In genomic region chr2:41720702-41721344, GRCh38 we compare ENCODE assay signal across 11 cellular contexts.
DNase-seq lines count a peak whose midpoint lies in the region; ATAC-seq, FAIRE-seq and TF ChIP-seq lines count a peak whose summit lies in the region.
"Had no signal": no experiment of that assay in that cellular context is flagged by ENCODE, and none has a peak within 500 bp of the region (broad histone marks: within the 10 kb centered on the region; RNA-seq: fewer than 3 reads in every experiment).

No MANE protein-coding gene starts in this region.

- peak overlapping the region; percentile 17 for H3K4me3 ChIP-seq in upper lobe of right lung
- H3K4me3 ChIP-seq in PC-3 (ENCODE audit: low read length) = no peak overlapping the region
- H3K4me3 ChIP-seq: MG63 had no signal

- peaks cover 18% of the 10 kb centered on the region for H3K4me1 Mint-ChIP-seq in activated CD8-positive, alpha-beta memory T cell treated with anti-CD3 and anti-CD28 coated beads, Interleukin-2, amount 10 ng/mL, durations not matched to agents 7 days and 5 days
- peaks cover 5 to 8% of the 10 kb centered on the region in 2 donors for H3K4me1 Mint-ChIP-seq in effector memory CD8-positive, alpha-beta T cell (ENCODE audit: low read depth in 2 of 2)

- no peak overlapping the region for H3K4me3 Mint-ChIP-seq in activated CD8-positive, alpha-beta memory T cell treated with anti-CD3 and anti-CD28 coated beads, Interleukin-2, amount 10 ng/mL, durations not matched to agents 7 days and 5 days
- peak overlapping the region in 1 of 2 donors; percentile 19 for H3K4me3 Mint-ChIP-seq in effector memory CD8-positive, alpha-beta T cell
- H3K4me3 Mint-ChIP-seq: T-helper 1 cell treated with Interleukin-12 subunit alpha and Interleukin-12 subunit beta and Interleukin-4 antibody, amounts not matched to agents 30 μg/mL and 1 μg/mL, for 36 hours had no signal

- FAIRE-seq in D721Med (lab: Jason Lieb, UNC) = no peak

- H3K4me2 ChIP-seq in PC-3 (ENCODE audit: low read length) = no peak overlapping the region

- BruUV-seq in PC-3 (replicated peaks; lab: Mats Ljungman, UMichigan) = no TSS peak

- H3K9me3 ChIP-seq in upper lobe of right lung = no peaks in the 10 kb centered on the region
- H3K9me3 ChIP-seq in PC-3 (ENCODE audit: low read length) = no peaks in the 10 kb centered on the region
- H3K9me3 ChIP-seq: MG63 had no signal

- no peaks in the 10 kb centered on the region for H3K79me2 ChIP-seq in PC-3 (ENCODE audit: low read length)

- H3F3A ChIP-seq in PC-3 (ENCODE audit: low read length, unreplicated experiment) = no peaks in the 10 kb centered on the region

- intact Hi-C loops in upper lobe of right lung (cut with DNase I) = no loop called here
- intact Hi-C loops in PC-3 (cut with micrococcal nuclease) = no loop called here

- no peak overlapping the region for H3K9ac ChIP-seq in PC-3 (ENCODE audit: low read length)

- H3K27ac ChIP-seq in upper lobe of right lung = peak overlapping the region; percentile 28
- H3K27ac ChIP-seq in PC-3 (ENCODE audit: low read length) = no peak overlapping the region

- CTCF ChIA-PET in activated CD8-positive, alpha-beta memory T cell treated with anti-CD3 and anti-CD28 coated beads, Interleukin-2, amount 10 ng/mL, durations not matched to agents 7 days and 5 days (lab: Charles Lee) = no interaction called here
- CTCF ChIA-PET in PC-3 (lab: Charles Lee) = no interaction called here

- peaks cover 10% of the 10 kb centered on the region for H3K36me3 Mint-ChIP-seq in activated CD8-positive, alpha-beta memory T cell treated with anti-CD3 and anti-CD28 coated beads, Interleukin-2, amount 10 ng/mL, durations not matched to agents 7 days and 5 days
- peaks cover 2% of the 10 kb centered on the region for H3K36me3 Mint-ChIP-seq in effector memory CD8-positive, alpha-beta T cell (ENCODE audit: insufficient read depth)

- POLR2A ChIA-PET in PC-3 (lab: Charles Lee; ENCODE audit: unreplicated experiment) = no interaction called here

- H2AFZ ChIP-seq in PC-3 (ENCODE audit: low read length) = no peak overlapping the region

- no peak for DNase-seq in activated CD8-positive, alpha-beta memory T cell treated with anti-CD3 and anti-CD28 coated beads, Interleukin-2, amount 10 ng/mL, durations not matched to agents 7 days and 5 days
- DNase-seq in activated CD8-positive, alpha-beta memory T cell treated with anti-CD3 and anti-CD28 coated beads for 24 hours = no peak
- no peak for DNase-seq in effector memory CD8-positive, alpha-beta T cell
- DNase-seq in upper lobe of right lung (no peak), D721Med (ENCODE audit: insufficient read length, low spot score) (no peak), PC-3 (no peak), NCI-H345 treated with DMSO at 0.1 percent for 48 hours (lab: John Stamatoyannopoulos, UW; ENCODE audit: unreplicated experiment) (no peak)
- DNase-seq: MG63; stimulated activated CD4-positive, alpha-beta T cell treated with anti-CD3 and anti-CD28 coated beads, Interleukin-2, amount 100 ng/mL, for 48 hours had no signal

- H3K9me3 Mint-ChIP-seq in activated CD8-positive, alpha-beta memory T cell treated with anti-CD3 and anti-CD28 coated beads, Interleukin-2, amount 10 ng/mL, durations not matched to agents 7 days and 5 days (ENCODE audit: low read depth) = peaks cover 4% of the 10 kb centered on the region
- no peaks in the 10 kb centered on the region for H3K9me3 Mint-ChIP-seq in effector memory CD8-positive, alpha-beta T cell
- H3K9me3 Mint-ChIP-seq: T-helper 1 cell treated with Interleukin-12 subunit alpha and Interleukin-12 subunit beta and Interleukin-4 antibody, amounts not matched to agents 30 μg/mL and 1 μg/mL, for 36 hours had no signal

- H3K27me3 ChIP-seq in upper lobe of right lung (no peaks in the 10 kb centered on the region), PC-3 (ENCODE audit: low read length) (peaks cover 5% of the 10 kb centered on the region; the same call in 1 of the 2 replicates)
- H3K27me3 ChIP-seq: MG63 had no signal

- ATAC-seq in activated CD8-positive, alpha-beta memory T cell treated with anti-CD3 and anti-CD28 coated beads, Interleukin-2, amount 10 ng/mL, durations not matched to agents 7 days and 5 days = no peak
- peak; percentile 2 for ATAC-seq in HG03095 (IDR thresholded peaks at IDR 0.05; ENCODE audit: unreplicated experiment)
- no peak for ATAC-seq in effector memory CD8-positive, alpha-beta T cell (replicated peaks)
- no peak for ATAC-seq in upper lobe of right lung
- no peak for ATAC-seq in PC-3

- H3K27ac Mint-ChIP-seq in activated CD8-positive, alpha-beta memory T cell treated with anti-CD3 and anti-CD28 coated beads, Interleukin-2, amount 10 ng/mL, durations not matched to agents 7 days and 5 days = peak overlapping the region; percentile 30
- H3K27ac Mint-ChIP-seq in effector memory CD8-positive, alpha-beta T cell = peak overlapping the region; percentile 5 to 17
- H3K27ac Mint-ChIP-seq: T-helper 1 cell treated with Interleukin-12 subunit alpha and Interleukin-12 subunit beta and Interleukin-4 antibody, amounts not matched to agents 30 μg/mL and 1 μg/mL, for 36 hours had no signal

- H3K4me1 ChIP-seq in upper lobe of right lung (peaks cover 11% of the 10 kb centered on the region), PC-3 (ENCODE audit: insufficient read depth, low read length) (no peaks in the 10 kb centered on the region)

- H3K27me3 Mint-ChIP-seq in activated CD8-positive, alpha-beta memory T cell treated with anti-CD3 and anti-CD28 coated beads, Interleukin-2, amount 10 ng/mL, durations not matched to agents 7 days and 5 days = no peaks in the 10 kb centered on the region
- H3K27me3 Mint-ChIP-seq in effector memory CD8-positive, alpha-beta T cell = no peaks in the 10 kb centered on the region

- H3K9me2 ChIP-seq in PC-3 (replicated peaks; ENCODE audit: low read length) = no peaks in the 10 kb centered on the region

- TF ChIP-seq CTCF in upper lobe of right lung (IDR thresholded peaks at IDR 0.05) = no peak
- TF ChIP-seq CTCF in D721Med (IDR thresholded peaks at IDR 0.05; ENCODE audit: insufficient read depth, missing control alignments) = no peak
- no peak for TF ChIP-seq CTCF in PC-3 (conservative IDR thresholded peaks at IDR 0.05; ENCODE audit: low read depth, low read length)

- no peaks in the 10 kb centered on the region for H3K36me3 ChIP-seq in upper lobe of right lung
- H3K36me3 ChIP-seq in PC-3 (ENCODE audit: low read depth, low read length) = no peaks in the 10 kb centered on the region
- H3K36me3 ChIP-seq: MG63 had no signal

- H4K20me1 ChIP-seq in PC-3 (ENCODE audit: low read length) = no peaks in the 10 kb centered on the region
